In genomic region chr15:60840306-60840702, GRCh38 we compare ENCODE assay signal across 8 cellular contexts.
A peak's percentile ranks its signal among the peaks of the same experiment; 100 is the strongest.
DNase-seq lines count a peak whose midpoint lies in the region; ATAC-seq and TF ChIP-seq lines count a peak whose summit lies in the region.

No MANE protein-coding gene starts in this region.

- H2BK12ac ChIP-seq in trophoblast cell (ENCODE audit: low read length): no peak overlapping the region

- H4K8ac ChIP-seq in trophoblast cell (ENCODE audit: low read depth, low read length): no peak overlapping the region

- TF ChIP-seq CTCF in MCF 10A (IDR thresholded peaks at IDR 0.05; ENCODE audit: unreplicated experiment) (no peak), breast epithelium (IDR thresholded peaks at IDR 0.05) (no peak), fibroblast of pulmonary artery (IDR thresholded peaks at IDR 0.05; ENCODE audit: low read length, missing control alignments) (peak; percentile 10), GM10248 (IDR thresholded peaks at IDR 0.05; ENCODE audit: control extremely low read depth, extremely low read depth, low read depth, missing control alignments) (no peak)

- ATAC-seq in SK-N-SH treated with all-trans-retinoic acid at 6 μM for 48 hours: peak; percentile 48

- H3K14ac ChIP-seq in trophoblast cell (ENCODE audit: low read length): no peak overlapping the region

- no peaks in the 10 kb centered on the region for H3K4me1 Mint-ChIP-seq in MCF 10A (ENCODE audit: insufficient read depth, unreplicated experiment)

- CTCF ChIA-PET in MCF 10A (lab: Yijun Ruan, JAX): no interaction called here
- CTCF ChIA-PET in GM10248 (lab: Yijun Ruan, JAX): interaction anchor here (1.5 kb wide), 1 partner anchor 10 kb away, joined by 3 read pairs; no protein-coding TSS in a partner anchor

- no peaks in the 10 kb centered on the region for H3K79me1 ChIP-seq in trophoblast cell (ENCODE audit: low read length)

- H3K27me3 ChIP-seq in breast epithelium (no peaks in the 10 kb centered on the region), thymus (ENCODE audit: control insufficient read depth, insufficient read depth) (peaks cover 12% of the 10 kb centered on the region), trophoblast cell (ENCODE audit: insufficient read depth, low read length) (no peaks in the 10 kb centered on the region)

- 96% methylated on average over 2 of the region's 2 CpGs for WGBS in thymus
- no CpG with 5 or more reads among the region's 2 CpGs for WGBS in trophoblast cell (ENCODE audit: extremely low coverage, insufficient coverage, insufficient read length)

- intact Hi-C loops in MCF 10A (cut with micrococcal nuclease) (no loop called here), breast epithelium (cut with DNase I; ENCODE audit: low total_unique reads) (no loop called here)

- H3K4me3 Mint-ChIP-seq in MCF 10A (ENCODE audit: unreplicated experiment): no peak overlapping the region

- no peak overlapping the region for H3K9ac ChIP-seq in trophoblast cell (ENCODE audit: low read length)

- POLR2A ChIA-PET in MCF 10A (lab: Yijun Ruan, JAX) (interaction anchor here (0.9 kb wide), 1 partner anchor 9 kb away, joined by 3 read pairs; no protein-coding TSS in a partner anchor), GM10248 (lab: Yijun Ruan, JAX) (no interaction called here)

- no peak overlapping the region for H4K91ac ChIP-seq in trophoblast cell (ENCODE audit: low read depth, low read length)

- peaks cover 59% of the 10 kb centered on the region for H3K27me3 Mint-ChIP-seq in MCF 10A (ENCODE audit: insufficient read depth, unreplicated experiment)

- H3K23ac ChIP-seq in trophoblast cell (ENCODE audit: low read length): no peak overlapping the region

- no peak overlapping the region for H2AFZ ChIP-seq in trophoblast cell (ENCODE audit: insufficient read depth, low read length, poor library complexity)

- H3K36me3 Mint-ChIP-seq in MCF 10A (ENCODE audit: insufficient read depth, unreplicated experiment): no peaks in the 10 kb centered on the region

- H3K4me1 ChIP-seq in breast epithelium (no peaks in the 10 kb centered on the region), thymus (ENCODE audit: control insufficient read depth, insufficient read depth, low read length) (peaks cover 23% of the 10 kb centered on the region), trophoblast cell (ENCODE audit: control insufficient read depth in 1 of 2, insufficient read depth in 2 of 2, low read length in 2 of 2) (peaks cover 5 to 9% of the 10 kb centered on the region in 2 experiments)

- no peak overlapping the region for H3K4ac ChIP-seq in trophoblast cell (ENCODE audit: low read depth, low read length)

- no peaks in the 10 kb centered on the region for H3K9me3 Mint-ChIP-seq in MCF 10A (ENCODE audit: unreplicated experiment)

- no peak overlapping the region for H2BK5ac ChIP-seq in trophoblast cell (ENCODE audit: low read depth, low read length, poor library complexity)

- H3K9me3 ChIP-seq in breast epithelium (no peaks in the 10 kb centered on the region), thymus (ENCODE audit: control insufficient read depth) (no peaks in the 10 kb centered on the region), trophoblast cell (ENCODE audit: insufficient read depth, low read depth, low read length) (no peaks in the 10 kb centered on the region)

- peak; percentile 27 for DNase-seq in MCF 10A (ENCODE audit: unreplicated experiment)
- no peak for DNase-seq in breast epithelium (ENCODE audit: low spot score in 2 of 2)
- DNase-seq in fibroblast of pulmonary artery (ENCODE audit: low read depth): peak; percentile 42
- DNase-seq in GM10248 (ENCODE audit: extremely low spot score): no peak
- DNase-seq in NAMALWA (ENCODE audit: low spot score): no peak
- no peak for DNase-seq in trophoblast cell

- no peak overlapping the region for H3K27ac Mint-ChIP-seq in MCF 10A (ENCODE audit: low read depth, unreplicated experiment)

- no peaks in the 10 kb centered on the region for H3K36me3 ChIP-seq in breast epithelium
- no peaks in the 10 kb centered on the region for H3K36me3 ChIP-seq in thymus (ENCODE audit: control insufficient read depth, insufficient read depth)
- no peaks in the 10 kb centered on the region for H3K36me3 ChIP-seq in trophoblast cell (ENCODE audit: control insufficient read depth in 1 of 2, insufficient read depth in 2 of 2, low read length in 2 of 2)

- H2BK120ac ChIP-seq in trophoblast cell (ENCODE audit: insufficient read depth, low read length, poor library complexity): no peak overlapping the region

- no peak for TF ChIP-seq POLR2A in breast epithelium (IDR thresholded peaks at IDR 0.05)

- no peak overlapping the region for H2AK5ac ChIP-seq in trophoblast cell (ENCODE audit: low read length)

- no peak overlapping the region for H3K27ac ChIP-seq in breast epithelium
- peak overlapping the region; percentile 55 for H3K27ac ChIP-seq in thymus (ENCODE audit: low read depth)
- no peak overlapping the region for H3K27ac ChIP-seq in trophoblast cell (ENCODE audit: low read depth, low read length)

- no peaks in the 10 kb centered on the region for H3K79me2 ChIP-seq in trophoblast cell (ENCODE audit: control insufficient read depth, insufficient read depth, low read length, poor library complexity)

- H3K18ac ChIP-seq in trophoblast cell (ENCODE audit: low read length): no peak overlapping the region

- H3K4me2 ChIP-seq in trophoblast cell (ENCODE audit: low read length): no peak overlapping the region

- H4K12ac ChIP-seq in trophoblast cell (ENCODE audit: low read depth, low read length): no peak overlapping the region

- BruUV-seq in MCF 10A (replicated peaks; lab: Mats Ljungman, UMichigan): no TSS peak

- H3K4me3 ChIP-seq in breast epithelium: no peak overlapping the region
- H3K4me3 ChIP-seq in fibroblast of pulmonary artery (replicated peaks; ENCODE audit: low read depth, low read length): no peak overlapping the region
- no peak overlapping the region for H3K4me3 ChIP-seq in thymus (ENCODE audit: low read length)
- H3K4me3 ChIP-seq in trophoblast cell (ENCODE audit: low read depth, low read length): no peak overlapping the region

TF ChIP-seq in SK-N-SH treated with all-trans-retinoic acid at 6 μM for 48 hours, 23 proteins besides CTCF, POLR2A, EP300 and RAD21 (continues in another document):
- TF ChIP-seq TOX (CRISPR knock-in tag; IDR thresholded peaks at IDR 0.05; ENCODE audit: borderline replicate concordance) (no peak), ESRRG (CRISPR knock-in tag; IDR thresholded peaks at IDR 0.05) (no peak), GLIS3 (CRISPR knock-in tag; IDR thresholded peaks at IDR 0.05) (no peak), CREB5 (CRISPR knock-in tag; IDR thresholded peaks at IDR 0.05; ENCODE audit: low read depth) (no peak), PPARA (CRISPR knock-in tag; IDR thresholded peaks at IDR 0.05; ENCODE audit: borderline replicate concordance) (no peak), ZFP3 (CRISPR knock-in tag; IDR thresholded peaks at IDR 0.05) (no peak), PATZ1 (CRISPR knock-in tag; IDR thresholded peaks at IDR 0.05; ENCODE audit: borderline replicate concordance) (no peak), RARB (CRISPR knock-in tag; IDR thresholded peaks at IDR 0.05) (no peak), SNAI2 (CRISPR knock-in tag; IDR thresholded peaks at IDR 0.05) (no peak), CSDC2 (CRISPR knock-in tag; IDR thresholded peaks at IDR 0.05) (no peak)
- TF ChIP-seq, protein P1, sequence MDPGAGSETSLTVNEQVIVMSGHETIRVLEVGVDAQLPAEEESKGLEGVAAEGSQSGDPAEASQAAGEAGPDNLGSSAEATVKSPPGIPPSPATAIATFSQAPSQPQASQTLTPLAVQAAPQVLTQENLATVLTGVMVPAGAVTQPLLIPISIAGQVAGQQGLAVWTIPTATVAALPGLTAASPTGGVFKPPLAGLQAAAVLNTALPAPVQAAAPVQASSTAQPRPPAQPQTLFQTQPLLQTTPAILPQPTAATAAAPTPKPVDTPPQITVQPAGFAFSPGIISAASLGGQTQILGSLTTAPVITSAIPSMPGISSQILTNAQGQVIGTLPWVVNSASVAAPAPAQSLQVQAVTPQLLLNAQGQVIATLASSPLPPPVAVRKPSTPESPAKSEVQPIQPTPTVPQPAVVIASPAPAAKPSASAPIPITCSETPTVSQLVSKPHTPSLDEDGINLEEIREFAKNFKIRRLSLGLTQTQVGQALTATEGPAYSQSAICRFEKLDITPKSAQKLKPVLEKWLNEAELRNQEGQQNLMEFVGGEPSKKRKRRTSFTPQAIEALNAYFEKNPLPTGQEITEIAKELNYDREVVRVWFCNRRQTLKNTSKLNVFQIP (CRISPR knock-in tag; IDR thresholded peaks at IDR 0.05; ENCODE audit: borderline replicate concordance, low read depth): no peak

Comparison
In these comparisons a context has a peak if more than half of its experiments do, and no peak if none do; other contexts are left out.
1. DNase-seq: peak in MCF 10A (single experiment) and fibroblast of pulmonary artery (single experiment); none in breast epithelium (0 of 2), GM10248 (single experiment), NAMALWA (single experiment) and trophoblast cell (0 of 2).